In the genomic region with DNA sequence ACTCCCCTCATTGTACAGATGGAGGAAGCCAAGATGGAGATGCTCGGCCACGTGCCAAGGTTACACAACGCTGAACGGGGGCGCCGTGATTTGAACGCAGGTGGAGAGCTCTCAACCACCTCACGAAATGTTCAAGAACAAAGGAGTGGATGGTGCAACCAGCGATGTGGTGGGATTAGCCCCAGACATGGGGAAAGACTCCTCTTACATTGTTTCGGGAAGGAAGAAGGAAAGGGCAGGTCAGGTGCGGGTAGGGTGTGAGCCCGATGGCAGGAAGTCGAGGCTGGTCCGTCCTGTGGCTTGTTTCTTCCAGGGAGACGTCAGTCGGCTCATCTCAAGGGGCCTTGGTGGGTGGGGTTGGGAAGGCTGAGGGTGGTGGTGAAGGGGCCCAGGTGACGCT, we compare ENCODE assay signal across 1 cellular context.
TF ChIP-seq lines count a peak whose summit lies in the region.

No MANE protein-coding gene starts in this region.

TF ChIP-seq in K562, 482 proteins besides CTCF, POLR2A, EP300 and RAD21:
- TF ChIP-seq L3MBTL2 (IDR thresholded peaks at IDR 0.05) = 0 out of 2 replicates have a peak, but pooled peaks have one; percentile 12
- TF ChIP-seq SNIP1 (IDR thresholded peaks at IDR 0.05; ENCODE audit: low read depth) = no peak
- no peak for TF ChIP-seq NR2F6 (CRISPR knock-in tag; IDR thresholded peaks at IDR 0.05)
- peak; percentile 36; the same call in 1 of the 2 replicates for TF ChIP-seq NFIC (IDR thresholded peaks at IDR 0.05)
- no peak for TF ChIP-seq HEY1 (CRISPR knock-in tag; IDR thresholded peaks at IDR 0.05; ENCODE audit: borderline replicate concordance)
- TF ChIP-seq CEBPB (tag; IDR thresholded peaks at IDR 0.05) = 0 out of 2 replicates have a peak, but pooled peaks have one; percentile 8
